In genomic region chr6:30955367-30956042, GRCh38 we compare ENCODE assay signal across 8 cellular contexts. TPM values are rescaled to one million over a fixed set of nuclear protein-coding genes. Genes with fewer than 3 reads are reported as not detected.
DNase-seq lines count a peak whose midpoint lies in the region; ATAC-seq and TF ChIP-seq lines count a peak whose summit lies in the region.

No MANE protein-coding gene starts in this region.

- 17% methylated on average over 10 of the region's 46 CpGs for WGBS in esophagus muscularis mucosa

- H3K4me1 Mint-ChIP-seq in naive thymus-derived CD4-positive, alpha-beta T cell, result peaks cover 3 to 37% (median 27%) of the 10 kb centered on the region in 7 donors
- H3K4me1 Mint-ChIP-seq in stimulated activated effector memory CD8-positive, alpha-beta T cell treated with anti-CD3 and anti-CD28 coated beads, Interleukin-12 subunit alpha, Interleukin-12 subunit beta, amount 100 ng/mL, for 72 hours, result peaks cover 19% of the 10 kb centered on the region

- peak overlapping the region; percentile 54 to 62 (median 55) for H3K4me3 ChIP-seq in esophagus muscularis mucosa
- H3K4me3 ChIP-seq in naive thymus-derived CD4-positive, alpha-beta T cell (ENCODE audit: low read length), result peak overlapping the region; percentile 62

- peaks cover 10 to 13% (median 13%) of the 10 kb centered on the region in 4 donors for H3K4me1 ChIP-seq in esophagus muscularis mucosa
- peaks cover 5 to 12% of the 10 kb centered on the region in 2 donors for H3K4me1 ChIP-seq in naive thymus-derived CD4-positive, alpha-beta T cell (ENCODE audit: control insufficient read depth in 2 of 2, insufficient read depth in 2 of 2, low read length in 2 of 2)

- H3K36me3 Mint-ChIP-seq in naive thymus-derived CD4-positive, alpha-beta T cell, result no peaks in the 10 kb centered on the region
- H3K36me3 Mint-ChIP-seq in stimulated activated effector memory CD8-positive, alpha-beta T cell treated with anti-CD3 and anti-CD28 coated beads, Interleukin-12 subunit alpha, Interleukin-12 subunit beta, amount 100 ng/mL, for 72 hours, result peaks cover 10% of the 10 kb centered on the region

- H3K27ac Mint-ChIP-seq in naive thymus-derived CD4-positive, alpha-beta T cell, result peak overlapping the region in 8 of 9 donors; percentile 77 to 93 (median 89)
- peak overlapping the region; percentile 82 for H3K27ac Mint-ChIP-seq in stimulated activated effector memory CD8-positive, alpha-beta T cell treated with anti-CD3 and anti-CD28 coated beads, Interleukin-12 subunit alpha, Interleukin-12 subunit beta, amount 100 ng/mL, for 72 hours

- TF ChIP-seq EP300 in esophagus muscularis mucosa (IDR thresholded peaks at IDR 0.05), result no peak

- CTCF ChIA-PET in naive thymus-derived CD4-positive, alpha-beta T cell (lab: Charles Lee), result interaction anchor here (0.7 to 0.8 kb wide), 4 partner anchors 8 to 132 kb away, joined by 3 read pairs; partner anchors contain the start of gene VARS2

- peaks cover 0 to 44% (median 0%) of the 10 kb centered on the region in 4 donors for H3K27me3 ChIP-seq in esophagus muscularis mucosa
- H3K27me3 ChIP-seq in naive thymus-derived CD4-positive, alpha-beta T cell (ENCODE audit: control insufficient read depth in 2 of 2, insufficient read depth in 2 of 2, low read length in 2 of 2), result no peaks in the 10 kb centered on the region

- H3K4me3 Mint-ChIP-seq in naive thymus-derived CD4-positive, alpha-beta T cell, result peak overlapping the region; percentile 59 to 92 (median 86)
- H3K4me3 Mint-ChIP-seq in stimulated activated effector memory CD8-positive, alpha-beta T cell treated with anti-CD3 and anti-CD28 coated beads, Interleukin-12 subunit alpha, Interleukin-12 subunit beta, amount 100 ng/mL, for 72 hours, result peak overlapping the region; percentile 63

- DNase-seq in Ammon's horn (ENCODE audit: low spot score) (peak; percentile 29), NCI-H526 treated with DMSO at 0.1 percent for 48 hours (lab: John Stamatoyannopoulos, UW) (peak; percentile 17), esophagus muscularis mucosa (ENCODE audit: extremely low spot score) (no peak), epidermal melanocyte (ENCODE audit: insufficient read length, low spot score) (no peak)
- peak; percentile 69 for DNase-seq in activated CD8-positive, alpha-beta memory T cell treated with anti-CD3 and anti-CD28 coated beads, Interleukin-2, amount 50 U/mL, for 4 hours
- peak; percentile 49 to 76 (median 63) for DNase-seq in naive thymus-derived CD4-positive, alpha-beta T cell
- peak; percentile 52 to 84 for DNase-seq in stimulated activated effector memory CD8-positive, alpha-beta T cell treated with anti-CD3 and anti-CD28 coated beads, Interleukin-12 subunit alpha, Interleukin-12 subunit beta, amount 100 ng/mL, for 72 hours (ENCODE audit: low spot score in 2 of 2)

- no peaks in the 10 kb centered on the region for H3K9me3 ChIP-seq in esophagus muscularis mucosa
- no peaks in the 10 kb centered on the region for H3K9me3 ChIP-seq in naive thymus-derived CD4-positive, alpha-beta T cell (ENCODE audit: control insufficient read depth in 2 of 3, low read length in 3 of 3)

- ATAC-seq in GM21515 (IDR thresholded peaks at IDR 0.05; ENCODE audit: unreplicated experiment), result peak; percentile 69
- peak; percentile 84 for ATAC-seq in naive thymus-derived CD4-positive, alpha-beta T cell
- peak; percentile 87 for ATAC-seq in stimulated activated effector memory CD8-positive, alpha-beta T cell treated with anti-CD3 and anti-CD28 coated beads, Interleukin-12 subunit alpha, Interleukin-12 subunit beta, amount 100 ng/mL, for 72 hours

- no peak for TF ChIP-seq CTCF in esophagus muscularis mucosa (IDR thresholded peaks at IDR 0.05)

- TF ChIP-seq POLR2A in esophagus muscularis mucosa (IDR thresholded peaks at IDR 0.05; ENCODE audit: low read depth), result no peak

- H3K27ac ChIP-seq in esophagus muscularis mucosa (replicated peaks in 1 of 4), result peak overlapping the region in 2 of 4 donors; percentile 17 to 24
- peak overlapping the region; percentile 50 for H3K27ac ChIP-seq in naive thymus-derived CD4-positive, alpha-beta T cell (ENCODE audit: low read depth, low read length)

- peaks cover 0 to 11% (median 0%) of the 10 kb centered on the region in 11 donors for H3K9me3 Mint-ChIP-seq in naive thymus-derived CD4-positive, alpha-beta T cell
- no peaks in the 10 kb centered on the region for H3K9me3 Mint-ChIP-seq in stimulated activated effector memory CD8-positive, alpha-beta T cell treated with anti-CD3 and anti-CD28 coated beads, Interleukin-12 subunit alpha, Interleukin-12 subunit beta, amount 100 ng/mL, for 72 hours

- H3K27me3 Mint-ChIP-seq in naive thymus-derived CD4-positive, alpha-beta T cell, result peaks cover 5 to 81% (median 7%) of the 10 kb centered on the region in 5 donors

- no peaks in the 10 kb centered on the region for H3K36me3 ChIP-seq in esophagus muscularis mucosa
- no peaks in the 10 kb centered on the region for H3K36me3 ChIP-seq in naive thymus-derived CD4-positive, alpha-beta T cell (ENCODE audit: control insufficient read depth in 2 of 3, insufficient read depth in 3 of 3, low read length in 3 of 3)

- intact Hi-C loops in esophagus muscularis mucosa (cut with DNase I), result no loop called here
- intact Hi-C loops in naive thymus-derived CD4-positive, alpha-beta T cell (cut with micrococcal nuclease), result loop anchor here in 1 of 2 donors (1.0 to 2.0 kb wide), 2 partner anchors 47 to 87 kb away; partner anchors contain the start of gene GTF2H4

- POLR2A ChIA-PET in naive thymus-derived CD4-positive, alpha-beta T cell (lab: Charles Lee), result interaction anchor here (0.7 to 1.8 kb wide), 8 partner anchors 9 to 586 kb away, joined by 3 to 5 read pairs (median 4); partner anchors contain the start of gene DDX39B

RNA-seq across cellular contexts. Expression of gene MUCL3, which starts 14.7 kb away (rescaled TPM):
- total RNA-seq in esophagus muscularis mucosa, result not detected
- not detected for total RNA-seq in naive thymus-derived CD4-positive, alpha-beta T cell
- polyA plus RNA-seq in naive thymus-derived CD4-positive, alpha-beta T cell, result not detected

RNA-seq across cellular contexts. Expression of gene SFTA2, which starts 23.5 kb away (rescaled TPM):
- total RNA-seq in esophagus muscularis mucosa, result 1 to 10 TPM in 1 of 4 donors, not detected in 3; 1.1 TPM
- not detected for total RNA-seq in naive thymus-derived CD4-positive, alpha-beta T cell
- polyA plus RNA-seq in naive thymus-derived CD4-positive, alpha-beta T cell, result under 1 TPM in 1 of 2 donors, not detected in 1; 0.34 TPM

RNA-seq across cellular contexts. Expression of gene MUC21, which starts 28.0 kb away (rescaled TPM):
- 1 to 10 TPM in 1 of 4 donors, not detected in 3; 2.1 TPM for total RNA-seq in esophagus muscularis mucosa
- total RNA-seq in naive thymus-derived CD4-positive, alpha-beta T cell, result not detected
- polyA plus RNA-seq in naive thymus-derived CD4-positive, alpha-beta T cell, result not detected

RNA-seq across cellular contexts. Expression of gene VARS2, which starts 41.5 kb away (rescaled TPM):
- total RNA-seq in esophagus muscularis mucosa, result 10 to 100 TPM in 3 of 4 donors, 1 to 10 TPM in 1; 6.6 to 16.9 (median 12.6) TPM
- 10 to 100 TPM; 22.2 to 47.3 (median 37.9) TPM for total RNA-seq in naive thymus-derived CD4-positive, alpha-beta T cell
- 10 to 100 TPM; 17.1 to 18.9 TPM for polyA plus RNA-seq in naive thymus-derived CD4-positive, alpha-beta T cell

RNA-seq across cellular contexts. Expression of gene GTF2H4, which starts 47.5 kb away (rescaled TPM):
- total RNA-seq in esophagus muscularis mucosa, result 10 to 100 TPM in 1 of 4 donors, 1 to 10 TPM in 3; 6.3 to 15.4 (median 8.2) TPM
- total RNA-seq in naive thymus-derived CD4-positive, alpha-beta T cell, result 10 to 100 TPM; 18.8 to 42.3 (median 32.2) TPM
- 10 to 100 TPM in 1 of 2 donors, 1 to 10 TPM in 1; 8.0 to 12.1 TPM for polyA plus RNA-seq in naive thymus-derived CD4-positive, alpha-beta T cell

Comparison
In these comparisons a context has a peak if more than half of its experiments do, and no peak if none do; other contexts are left out.
1. DNase-seq: peak in Ammon's horn (single experiment), NCI-H526 treated with DMSO at 0.1 percent for 48 hours (single experiment), activated CD8-positive, alpha-beta memory T cell treated with anti-CD3 and anti-CD28 coated beads, Interleukin-2, amount 50 U/mL, for 4 hours (single experiment), naive thymus-derived CD4-positive, alpha-beta T cell (9 of 9) and stimulated activated effector memory CD8-positive, alpha-beta T cell treated with anti-CD3 and anti-CD28 coated beads, Interleukin-12 subunit alpha, Interleukin-12 subunit beta, amount 100 ng/mL, for 72 hours (2 of 2); none in esophagus muscularis mucosa (single experiment) and epidermal melanocyte (single experiment).
2. Peak in every context shown above with its lines, with median percentiles within 50 percentile points of each other: ATAC-seq.